In genomic region chr6:53273356-53273755, GRCh38 we compare ENCODE assay signal across 1 cellular context.
TF ChIP-seq lines count a peak whose summit lies in the region.

No MANE protein-coding gene starts in this region.

TF ChIP-seq in GM23338, 12 proteins besides CTCF, POLR2A, EP300 and RAD21 (continued from another document):
- no peak for TF ChIP-seq ZNF462 (CRISPR knock-in tag; IDR thresholded peaks at IDR 0.05)
- TF ChIP-seq EZH2 (IDR thresholded peaks at IDR 0.05; ENCODE audit: low read depth, unreplicated experiment) = no peak
